Comparison of ENCODE assay signal across 19 cellular contexts in the genomic region with DNA sequence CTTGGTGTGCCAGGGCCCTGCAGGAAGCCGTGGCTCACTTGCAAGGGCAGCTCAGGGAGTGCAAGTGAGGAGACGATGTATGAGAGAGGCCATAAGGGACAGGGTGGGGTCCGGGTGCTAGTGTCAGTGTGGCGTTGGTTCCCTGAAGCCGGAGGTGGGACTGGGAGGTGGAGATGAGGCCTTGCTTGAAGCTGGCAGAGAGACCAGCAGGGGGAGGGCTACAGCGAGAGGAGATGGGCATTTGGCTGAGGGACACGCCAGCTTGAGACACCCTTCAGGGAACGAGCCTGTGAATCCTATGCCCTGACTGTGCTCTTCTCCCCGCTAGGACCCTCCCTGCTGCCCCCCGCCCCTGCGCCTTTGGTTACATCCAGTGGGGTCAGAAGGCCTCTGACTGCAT.
DNase-seq lines count a peak whose midpoint lies in the region; TF ChIP-seq lines count a peak whose summit lies in the region.
"Had no signal": no experiment of that assay in that cellular context is flagged by ENCODE, and none has a peak within 500 bp of the region (broad histone marks: within the 10 kb centered on the region; RNA-seq: fewer than 3 reads in every experiment).

No MANE protein-coding gene starts in this region.

- H3K36me3 ChIP-seq in neural progenitor cell (no peaks in the 10 kb centered on the region), osteoblast (ENCODE audit: insufficient read depth, low read length) (no peaks in the 10 kb centered on the region)
- H3K36me3 ChIP-seq: SJCRH30 had no signal

- TF ChIP-seq CTCF in neural progenitor cell (IDR thresholded peaks at IDR 0.05) (peak; percentile 37), osteoblast (IDR thresholded peaks at IDR 0.05; ENCODE audit: extremely low read depth, low read depth, low read length) (no peak)

- no peaks in the 10 kb centered on the region for H3K79me2 ChIP-seq in neural progenitor cell (ENCODE audit: low read depth)
- no peaks in the 10 kb centered on the region for H3K79me2 ChIP-seq in osteoblast (ENCODE audit: insufficient read depth, low read length)

- H3K4me3 Mint-ChIP-seq in neural progenitor cell = no peak overlapping the region
- H3K4me3 Mint-ChIP-seq: B cell; CD4-positive, alpha-beta T cell; HFFc6 had no signal

- H3K27me3 Mint-ChIP-seq in neural progenitor cell (ENCODE audit: insufficient read depth, low read depth) = peaks cover 7% of the 10 kb centered on the region
- H3K27me3 Mint-ChIP-seq: B cell, IgD-negative memory B cell had no signal

- H3F3A ChIP-seq in neural progenitor cell (ENCODE audit: low read depth) = no peaks in the 10 kb centered on the region

- H4K20me1 ChIP-seq in neural progenitor cell (ENCODE audit: low read depth) = no peaks in the 10 kb centered on the region
- no peaks in the 10 kb centered on the region for H4K20me1 ChIP-seq in osteoblast (ENCODE audit: insufficient read depth, low read length)

- no peak overlapping the region for H2AFZ ChIP-seq in neural progenitor cell (replicated peaks)
- H2AFZ ChIP-seq in osteoblast (ENCODE audit: low read length) = no peak overlapping the region
- H2AFZ ChIP-seq: GM23248, PC-9 had no signal

- H3K9me3 ChIP-seq in neural progenitor cell (ENCODE audit: low read depth) (no peaks in the 10 kb centered on the region), osteoblast (ENCODE audit: low read depth, low read length) (no peaks in the 10 kb centered on the region)
- H3K9me3 ChIP-seq: SJCRH30 had no signal

- no peaks in the 10 kb centered on the region for H3K27me3 ChIP-seq in neural progenitor cell
- no peaks in the 10 kb centered on the region for H3K27me3 ChIP-seq in osteoblast (ENCODE audit: insufficient read depth, low read length)
- H3K27me3 ChIP-seq: SJCRH30 had no signal

- peaks cover 5% of the 10 kb centered on the region for H3K4me1 Mint-ChIP-seq in neural progenitor cell
- H3K4me1 Mint-ChIP-seq: B cell, IgD-negative memory B cell had no signal

- DNase-seq in G401 (ENCODE audit: low spot score) (peak; percentile 19), HT-29 (ENCODE audit: low spot score) (peak; percentile 24), cerebellar cortex (ENCODE audit: low spot score) (peak; percentile 8), neural progenitor cell (ENCODE audit: low spot score) (peak; percentile 36), CD1c-positive myeloid dendritic cell (ENCODE audit: extremely low spot score) (no peak), osteoblast (ENCODE audit: insufficient read length, low spot score, missing footprints) (no peak)
- no peak for DNase-seq in activated CD4-positive, alpha-beta T cell treated with anti-CD3 and anti-CD28 coated beads for 4 hours
- DNase-seq: CD4-positive, alpha-beta T cell; GDM1; GM23248; HFFc6; NCI-H1417; NCI-H187 treated with DMSO at 0.1 percent for 48 hours; NCI-H526 treated with DMSO at 0.1 percent for 48 hours; PC-9; SJCRH30 had no signal

- H3K27ac ChIP-seq in neural progenitor cell (no peak overlapping the region), osteoblast (ENCODE audit: low read depth, low read length) (no peak overlapping the region)
- H3K27ac ChIP-seq: GM23248, PC-9, SJCRH30 had no signal

- H3K27ac Mint-ChIP-seq in neural progenitor cell = no peak overlapping the region
- H3K27ac Mint-ChIP-seq: B cell; CD4-positive, alpha-beta T cell; HFFc6; IgD-negative memory B cell had no signal

- no peaks in the 10 kb centered on the region for H3K9me3 Mint-ChIP-seq in neural progenitor cell
- H3K9me3 Mint-ChIP-seq: CD4-positive, alpha-beta T cell; IgD-negative memory B cell had no signal

- H3K4me2 ChIP-seq in neural progenitor cell (no peak overlapping the region), osteoblast (ENCODE audit: insufficient read depth, low read length) (no peak overlapping the region)
- H3K4me2 ChIP-seq: PC-9 had no signal

- no peaks in the 10 kb centered on the region for H3K36me3 Mint-ChIP-seq in neural progenitor cell
- H3K36me3 Mint-ChIP-seq: IgD-negative memory B cell had no signal

- no peak overlapping the region for H3K9ac ChIP-seq in neural progenitor cell
- H3K9ac ChIP-seq: GM23248 had no signal

- no peaks in the 10 kb centered on the region for H3K4me1 ChIP-seq in neural progenitor cell
- no peaks in the 10 kb centered on the region for H3K4me1 ChIP-seq in osteoblast (ENCODE audit: insufficient read depth, low read length)
- H3K4me1 ChIP-seq: SJCRH30 had no signal

- H3K4me3 ChIP-seq in neural progenitor cell (no peak overlapping the region), osteoblast (ENCODE audit: insufficient read depth, low read length) (no peak overlapping the region)
- H3K4me3 ChIP-seq: GM12878, GM23248, PC-9, SJCRH30 had no signal

- in situ Hi-C loops in G401 (cut with HindIII; ENCODE audit: low sequenced_read_pairs) = no loop called here

Comparison
In these comparisons a context has a peak if more than half of its experiments do, and no peak if none do; other contexts are left out.
1. DNase-seq: peak in G401 (single experiment), HT-29 (single experiment), cerebellar cortex (single experiment) and neural progenitor cell (single experiment); none in activated CD4-positive, alpha-beta T cell treated with anti-CD3 and anti-CD28 coated beads for 4 hours (0 of 2), CD1c-positive myeloid dendritic cell (single experiment) and osteoblast (single experiment).